ENCODE assay signal across 8 cellular contexts in the genomic region with DNA sequence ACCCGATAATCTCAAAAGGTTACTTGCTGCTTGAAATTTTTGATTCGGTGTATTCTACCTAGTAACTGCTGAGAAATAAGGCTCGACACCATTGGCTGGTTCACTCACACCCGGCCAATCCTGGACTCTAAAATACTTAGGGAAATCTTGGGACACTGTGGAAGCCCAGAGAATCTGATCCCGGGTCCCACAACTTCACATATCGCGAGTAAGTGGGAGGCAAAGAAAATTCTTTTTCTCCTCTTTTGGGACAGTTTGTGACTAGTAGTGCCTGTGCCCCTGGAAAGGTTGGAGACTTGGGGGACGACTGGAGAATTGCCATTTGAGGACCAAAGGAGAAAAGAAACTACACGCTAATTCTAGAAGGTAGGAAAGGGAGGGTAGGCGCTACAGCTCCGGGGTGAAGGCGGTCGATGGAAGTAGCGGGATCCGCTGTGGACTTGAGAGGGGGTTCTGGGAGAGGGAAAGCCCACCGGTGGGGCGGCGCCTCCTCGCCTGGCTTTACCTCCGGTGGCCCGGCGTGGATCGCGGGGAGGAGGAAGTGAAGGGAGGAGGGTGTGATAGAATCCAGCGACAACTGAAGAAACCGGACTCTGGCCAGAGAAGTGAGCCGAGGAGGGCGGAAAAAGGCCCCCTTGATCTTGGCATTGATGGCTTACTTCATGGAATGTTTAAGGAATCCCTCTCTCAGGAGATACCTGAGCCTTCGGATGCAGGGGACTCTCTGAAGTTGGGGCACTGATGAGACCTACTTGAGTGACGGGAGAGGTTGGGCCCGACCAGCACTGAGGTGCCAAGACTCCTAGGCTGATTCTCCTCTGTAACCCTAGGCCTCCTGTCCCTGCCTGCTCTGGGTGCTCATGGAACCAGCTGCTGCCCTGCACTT. TPM values are rescaled to one million over a fixed set of nuclear protein-coding genes. Genes with fewer than 3 reads are reported as not detected.
DNase-seq lines count a peak whose midpoint lies in the region; ATAC-seq, FAIRE-seq and TF ChIP-seq lines count a peak whose summit lies in the region.

No MANE protein-coding gene starts in this region.

- H2BK12ac ChIP-seq in H1 (ENCODE audit: low read depth, low read length) = no peak overlapping the region

- no peak overlapping the region for H4K5ac ChIP-seq in H1 (ENCODE audit: insufficient read length, low read depth, low read length)

- no peak overlapping the region for H3K56ac ChIP-seq in H1 (replicated peaks; ENCODE audit: insufficient read length, low read depth, low read length)

- H3K27me3 Mint-ChIP-seq in Caco-2 (ENCODE audit: insufficient read depth, unreplicated experiment) = no peaks in the 10 kb centered on the region
- H3K27me3 Mint-ChIP-seq in stimulated activated memory B cell treated with anti-CD40 and anti-IgM and Interleukin-4, amounts not matched to agents 10 μg/mL and 1 μg/mL and 100 μg/mL, for 72 hours = no peaks in the 10 kb centered on the region

- H3K23ac ChIP-seq in H1 (ENCODE audit: insufficient read length) = no peak overlapping the region

- H3K79me1 ChIP-seq in H1 (ENCODE audit: low read depth, low read length) = no peaks in the 10 kb centered on the region

- peak; percentile 19 for FAIRE-seq in H1 (lab: Jason Lieb, UNC)

- no peaks in the 10 kb centered on the region for H3K27me3 ChIP-seq in Caco-2 (replicated peaks; ENCODE audit: control insufficient read depth, insufficient read depth, low read length)
- no peaks in the 10 kb centered on the region for H3K27me3 ChIP-seq in H1 (replicated peaks in 1 of 4; ENCODE audit: control insufficient read depth in 3 of 4, extremely low read depth in 1 of 4, insufficient read depth in 3 of 4, low read length in 3 of 4)

- no peak overlapping the region for H2BK120ac ChIP-seq in H1 (replicated peaks; ENCODE audit: low read depth, low read length)

- POLR2A ChIA-PET in Caco-2 (lab: Charles Lee) = no interaction called here
- POLR2A ChIA-PET in H1 (lab: Charles Lee; ENCODE audit: partially characterized antibody) = no interaction called here

- H3K9me3 ChIP-seq in Caco-2 = peaks cover 11% of the 10 kb centered on the region
- peaks cover 9 to 11% of the 10 kb centered on the region in 2 experiments; a peak in 3 of 4 replicates for H3K9me3 ChIP-seq in H1 (ENCODE audit: insufficient read depth in 2 of 2, low read depth in 1 of 2, low read length in 1 of 2)

- H3K27ac Mint-ChIP-seq in Caco-2 (ENCODE audit: unreplicated experiment) = no peak overlapping the region
- H3K27ac Mint-ChIP-seq in stimulated activated memory B cell treated with anti-CD40 and anti-IgM and Interleukin-4, amounts not matched to agents 10 μg/mL and 1 μg/mL and 100 μg/mL, for 72 hours = no peak overlapping the region

- H3K79me2 ChIP-seq in H1 (ENCODE audit: control insufficient read depth in 1 of 2, insufficient read depth in 2 of 2, low read length in 2 of 2) = no peaks in the 10 kb centered on the region

- H3K9me3 Mint-ChIP-seq in Caco-2 (ENCODE audit: unreplicated experiment) = peaks cover 12% of the 10 kb centered on the region
- peaks cover 11% of the 10 kb centered on the region for H3K9me3 Mint-ChIP-seq in stimulated activated memory B cell treated with anti-CD40 and anti-IgM and Interleukin-4, amounts not matched to agents 10 μg/mL and 1 μg/mL and 100 μg/mL, for 72 hours

- no peak overlapping the region for H3K14ac ChIP-seq in H1 (ENCODE audit: insufficient read length)

- TF ChIP-seq EP300 in H1 (IDR thresholded peaks at IDR 0.05; ENCODE audit: borderline replicate concordance in 1 of 2, low read depth in 2 of 2, low read length in 2 of 2) = no peak

- H4K20me1 ChIP-seq in H1 (replicated peaks in 1 of 2; ENCODE audit: control insufficient read depth in 1 of 2, insufficient read depth in 2 of 2, low read length in 2 of 2) = no peaks in the 10 kb centered on the region

- no peaks in the 10 kb centered on the region for H3K36me3 Mint-ChIP-seq in Caco-2 (ENCODE audit: insufficient read depth, unreplicated experiment)
- peaks cover 22% of the 10 kb centered on the region for H3K36me3 Mint-ChIP-seq in stimulated activated memory B cell treated with anti-CD40 and anti-IgM and Interleukin-4, amounts not matched to agents 10 μg/mL and 1 μg/mL and 100 μg/mL, for 72 hours

- H3K27ac ChIP-seq in H1 (ENCODE audit: low read depth, low read length) = 0 out of 2 replicates have a peak overlapping the region, but pooled peaks have one; percentile 46

- H3K9ac ChIP-seq in H1 (replicated peaks in 1 of 4; ENCODE audit: extremely low read depth in 1 of 4, low read depth in 3 of 4, low read length in 3 of 4) = peak overlapping the region; percentile 70 to 86 (median 76); a peak in 6 of 7 replicates

- TF ChIP-seq RAD21 in H1 (IDR thresholded peaks at IDR 0.05 in 1 of 2, conservative IDR thresholded peaks at IDR 0.05 in 1 of 2; ENCODE audit: low read depth in 2 of 2, low read length in 2 of 2) = no peak

- TF ChIP-seq CTCF in Caco-2 (IDR thresholded peaks at IDR 0.05; ENCODE audit: insufficient read depth in 1 of 2, low read depth in 1 of 2, low read length in 1 of 2, severe bottlenecking in 1 of 2, unreplicated experiment in 1 of 2) (no peak), H1 (IDR thresholded peaks at IDR 0.05; ENCODE audit: control extremely low read depth in 1 of 3, insufficient read depth in 1 of 3, low read depth in 1 of 3, low read length in 3 of 3) (no peak), lower leg skin (IDR thresholded peaks at IDR 0.05) (no peak)

- H3K4me2 ChIP-seq in H1 (ENCODE audit: insufficient read depth in 1 of 2, low read depth in 2 of 2, low read length in 2 of 2) = peak overlapping the region; percentile 66 to 83

- no peak overlapping the region for H3K4ac ChIP-seq in H1 (replicated peaks; ENCODE audit: insufficient read length, low read depth, low read length)

- intact Hi-C loops in Caco-2 (cut with micrococcal nuclease; ENCODE audit: unreplicated experiment) = loop anchor here (2.0 kb wide), 1 partner anchor 39 kb away; a partner anchor contains a TSS
- intact Hi-C loops in lower leg skin (cut with DNase I; ENCODE audit: low total_unique reads) = no loop called here

- no peak overlapping the region for H2BK15ac ChIP-seq in H1 (ENCODE audit: low read length)

- ATAC-seq in GM19463 (IDR thresholded peaks at IDR 0.05; ENCODE audit: unreplicated experiment) (peak; percentile 90), HG03558 (IDR thresholded peaks at IDR 0.05; ENCODE audit: extremely low read depth, unreplicated experiment) (peak; percentile 56)
- ATAC-seq in stimulated activated memory B cell treated with anti-CD40 and anti-IgM and Interleukin-4, amounts not matched to agents 10 μg/mL and 1 μg/mL and 100 μg/mL, for 72 hours = peak; percentile 95

- H3K18ac ChIP-seq in H1 (ENCODE audit: extremely low read depth, low read length) = peak overlapping the region; percentile 26

- H3K4me1 Mint-ChIP-seq in Caco-2 (ENCODE audit: low read depth, unreplicated experiment) = no peaks in the 10 kb centered on the region
- peaks cover 12% of the 10 kb centered on the region for H3K4me1 Mint-ChIP-seq in stimulated activated memory B cell treated with anti-CD40 and anti-IgM and Interleukin-4, amounts not matched to agents 10 μg/mL and 1 μg/mL and 100 μg/mL, for 72 hours

- H3K4me3 ChIP-seq in Caco-2 (ENCODE audit: low read depth, low read length) = peak overlapping the region; percentile 52
- peak overlapping the region; percentile 71 to 89 (median 82) for H3K4me3 ChIP-seq in H1 (ENCODE audit: extremely low read depth in 1 of 4, insufficient read depth in 2 of 4, low read depth in 3 of 4, low read length in 4 of 4)
- peak overlapping the region; percentile 82 for H3K4me3 ChIP-seq in lower leg skin (ENCODE audit: low read depth, poor library complexity, severe bottlenecking)

- H3K36me3 ChIP-seq in Caco-2 (ENCODE audit: control insufficient read depth, insufficient read depth, low read length) = no peaks in the 10 kb centered on the region
- no peaks in the 10 kb centered on the region; a peak in 2 of 8 replicates for H3K36me3 ChIP-seq in H1 (ENCODE audit: control insufficient read depth in 2 of 4, insufficient read depth in 4 of 4, low read length in 3 of 4)

- no peak overlapping the region for H2BK20ac ChIP-seq in H1 (ENCODE audit: low read length)

- H4K8ac ChIP-seq in H1 (ENCODE audit: extremely low read depth, insufficient read depth, low read length) = peak overlapping the region; percentile 59; the same call in 1 of the 2 replicates

- H3K4me1 ChIP-seq in Caco-2 (0 out of 2 replicates have a peak, but pooled peaks cover 4% of the 10 kb centered on the region), H1 (replicated peaks in 1 of 4; ENCODE audit: control insufficient read depth in 3 of 4, insufficient read depth in 4 of 4, low read length in 3 of 4) (peaks cover 0 to 7% (median 1%) of the 10 kb centered on the region in 4 experiments; a peak in 2 of 7 replicates)

- BruUV-seq in Caco-2 (replicated peaks; lab: Mats Ljungman, UMichigan) = TSS peak; percentile 67

- CTCF ChIA-PET in Caco-2 (lab: Charles Lee) (interaction anchor here (0.6 to 1.4 kb wide), 2 partner anchors 80 to 91 kb away, joined by 5 to 6 read pairs; no protein-coding TSS in a partner anchor), H1 (lab: Charles Lee; ENCODE audit: partially characterized antibody) (interaction anchor here (0.6 to 3.1 kb wide), 10 partner anchors 10 to 99 kb away, joined by 3 to 15 read pairs (median 4); a partner anchor contains a TSS)

- H2BK5ac ChIP-seq in H1 (ENCODE audit: low read depth, low read length) = no peak overlapping the region; the same call in 1 of the 2 replicates

- TF ChIP-seq POLR2A in H1 (IDR thresholded peaks at IDR 0.05; ENCODE audit: control extremely low read depth in 1 of 2, low read depth in 2 of 2, low read length in 2 of 2) = no peak
- no peak for TF ChIP-seq POLR2A in lower leg skin (IDR thresholded peaks at IDR 0.05)

- 1% methylated on average over 29 of the region's 31 CpGs; no CpG with 5 or more reads in 1 of the 2 experiments for WGBS in H1 (ENCODE audit: extremely low coverage in 1 of 2, insufficient coverage in 1 of 2, insufficient read length in 1 of 2, insufficient replicate concordance in 2 of 2, low coverage in 1 of 2, low lambda C conversion rate in 2 of 2, missing lambda C conversion rate in 1 of 2), 2 experiments
- WGBS in lower leg skin, 2 donors = 1% methylated on average over 29 to 30 of the region's 31 CpGs

- H4K91ac ChIP-seq in H1 (replicated peaks; ENCODE audit: insufficient read length, low read length) = no peak overlapping the region

- H2AFZ ChIP-seq in H1 (ENCODE audit: low read length) = peak overlapping the region; percentile 97; the same call in 1 of the 2 replicates

- DNase-seq in Caco-2 (peak; percentile 69 to 71), NCI-H774 (lab: John Stamatoyannopoulos, UW) (peak; percentile 55), H1 (ENCODE audit: low read depth in 1 of 2, low spot score in 2 of 2) (peak; percentile 34 to 76), lower leg skin (ENCODE audit: low spot score in 2 of 2) (peak; percentile 82 to 93)
- DNase-seq in activated CD4-positive, alpha-beta T cell treated with anti-CD3 and anti-CD28 coated beads, Interleukin-2, amount 50 U/mL, for 48 hours = peak; percentile 37 to 52

- peaks cover 3% of the 10 kb centered on the region; the same call in 1 of the 2 replicates for H3K23me2 ChIP-seq in H1 (ENCODE audit: low read depth, low read length)

- no peak overlapping the region for H3K4me3 Mint-ChIP-seq in Caco-2 (ENCODE audit: unreplicated experiment)
- H3K4me3 Mint-ChIP-seq in stimulated activated memory B cell treated with anti-CD40 and anti-IgM and Interleukin-4, amounts not matched to agents 10 μg/mL and 1 μg/mL and 100 μg/mL, for 72 hours = no peak overlapping the region

- no peak overlapping the region for H2AK5ac ChIP-seq in H1 (ENCODE audit: low read depth, low read length)

RNA-seq across cellular contexts. Expression of a gene that starts 18.8 kb away (rescaled TPM):
- total RNA-seq in Caco-2 (2022) (0.32 and 0.98 TPM in 2 replicates), lower leg skin (10 to 100 TPM in 2 of 4 donors, 1 to 10 TPM in 2; 4.5 to 16.7 (median 11.3) TPM)
- 2.0 and 3.4 TPM in 2 replicates for total RNA-seq in H1 (2021; fragmentation: NEBNext Ultra II Directional; extraction: Animal tissue kit (Norgen Biotek cat#: 25700))
- 2.6 and 2.9 TPM in 2 replicates for polyA plus RNA-seq in H1 (2011; rRNA removed)
- 3.5 TPM for polyA plus RNA-seq in H1 (2011; cell fraction: cytosol; rRNA removed)
- 11.3 TPM for polyA plus RNA-seq in H1 (2011; cell fraction: nucleus; rRNA removed)
- 1.8 to 3.1 TPM (median 2.6 TPM) in 4 replicates for polyA plus RNA-seq in H1 (2012, experiment 1 of 2)
- 0.12 TPM for polyA plus RNA-seq in H1 (2012, experiment 2 of 2)
- polyA plus RNA-seq in H1 (2013, experiment 1 of 2) = 2.2 TPM
- polyA plus RNA-seq in H1 (2013, experiment 2 of 2) = 1.5 TPM
- 6.9 and 7.9 TPM in 2 replicates for polyA minus RNA-seq in H1 (2011; rRNA and poly(A)+ RNA removed)
- polyA minus RNA-seq in H1 (2011; cell fraction: cytosol; rRNA and poly(A)+ RNA removed) = 1.5 TPM
- 10.3 TPM for polyA minus RNA-seq in H1 (2011; cell fraction: nucleus; rRNA and poly(A)+ RNA removed)

RNA-seq across cellular contexts. Expression of a gene that starts 19.4 kb away (rescaled TPM):
- total RNA-seq in Caco-2 (2022) (2.0 and 2.6 TPM in 2 replicates), lower leg skin (10 to 100 TPM; 10.4 to 17.7 (median 15.1) TPM)
- total RNA-seq in H1 (2021; fragmentation: NEBNext Ultra II Directional; extraction: Animal tissue kit (Norgen Biotek cat#: 25700)) = 5.1 and 5.6 TPM in 2 replicates
- polyA plus RNA-seq in H1 (2011; rRNA removed) = 4.4 and 4.7 TPM in 2 replicates
- 6.1 TPM for polyA plus RNA-seq in H1 (2011; cell fraction: cytosol; rRNA removed)
- polyA plus RNA-seq in H1 (2011; cell fraction: nucleus; rRNA removed) = 13.8 TPM
- polyA plus RNA-seq in H1 (2012, experiment 1 of 2) = 4.9 to 7.4 TPM (median 7.2 TPM) in 4 replicates
- 0.83 TPM for polyA plus RNA-seq in H1 (2012, experiment 2 of 2)
- polyA plus RNA-seq in H1 (2013, experiment 1 of 2) = 5.4 TPM
- polyA plus RNA-seq in H1 (2013, experiment 2 of 2) = 6.0 TPM
- 5.9 and 22.2 TPM in 2 replicates for polyA minus RNA-seq in H1 (2011; rRNA and poly(A)+ RNA removed)
- 1.8 TPM for polyA minus RNA-seq in H1 (2011; cell fraction: cytosol; rRNA and poly(A)+ RNA removed)
- polyA minus RNA-seq in H1 (2011; cell fraction: nucleus; rRNA and poly(A)+ RNA removed) = 8.9 TPM

RNA-seq across cellular contexts. Expression of a gene that starts 36.3 kb away (rescaled TPM):
- total RNA-seq in Caco-2 (2022) (13.9 and 15.0 TPM in 2 replicates), lower leg skin (10 to 100 TPM in 3 of 4 donors, 1 to 10 TPM in 1; 9.9 to 16.4 (median 12.0) TPM)
- total RNA-seq in H1 (2021; fragmentation: NEBNext Ultra II Directional; extraction: Animal tissue kit (Norgen Biotek cat#: 25700)) = 10.6 and 11.0 TPM in 2 replicates
- polyA plus RNA-seq in H1 (2011; rRNA removed) = 8.7 and 8.9 TPM in 2 replicates
- polyA plus RNA-seq in H1 (2011; cell fraction: cytosol; rRNA removed) = 11.6 TPM
- 16.1 TPM for polyA plus RNA-seq in H1 (2011; cell fraction: nucleus; rRNA removed)
- polyA plus RNA-seq in H1 (2012, experiment 1 of 2) = 11.0 to 13.9 TPM (median 11.8 TPM) in 4 replicates
- polyA plus RNA-seq in H1 (2012, experiment 2 of 2) = 3.7 TPM
- 9.1 TPM for polyA plus RNA-seq in H1 (2013, experiment 1 of 2)
- 9.8 TPM for polyA plus RNA-seq in H1 (2013, experiment 2 of 2)
- polyA minus RNA-seq in H1 (2011; rRNA and poly(A)+ RNA removed) = 12.9 and 13.4 TPM in 2 replicates
- polyA minus RNA-seq in H1 (2011; cell fraction: cytosol; rRNA and poly(A)+ RNA removed) = 4.9 TPM
- 12.0 TPM for polyA minus RNA-seq in H1 (2011; cell fraction: nucleus; rRNA and poly(A)+ RNA removed)

RNA-seq across cellular contexts. Expression of a gene that starts 38.6 kb away (rescaled TPM):
- 7.1 and 9.8 TPM in 2 replicates for total RNA-seq in Caco-2 (2022)
- 16.0 and 20.2 TPM in 2 replicates for total RNA-seq in H1 (2021; fragmentation: NEBNext Ultra II Directional; extraction: Animal tissue kit (Norgen Biotek cat#: 25700))
- 12.2 and 14.9 TPM in 2 replicates for polyA plus RNA-seq in H1 (2011; rRNA removed)
- 18.5 TPM for polyA plus RNA-seq in H1 (2011; cell fraction: cytosol; rRNA removed)
- polyA plus RNA-seq in H1 (2011; cell fraction: nucleus; rRNA removed) = 36.1 TPM
- polyA plus RNA-seq in H1 (2012, experiment 1 of 2) = 16.0 to 20.3 TPM (median 16.8 TPM) in 4 replicates
- 7.9 TPM for polyA plus RNA-seq in H1 (2012, experiment 2 of 2)
- 20.6 TPM for polyA plus RNA-seq in H1 (2013, experiment 1 of 2)
- 20.3 TPM for polyA plus RNA-seq in H1 (2013, experiment 2 of 2)
- polyA minus RNA-seq in H1 (2011; rRNA and poly(A)+ RNA removed) = 33.1 TPM in 2 replicates
- 13.3 TPM for polyA minus RNA-seq in H1 (2011; cell fraction: cytosol; rRNA and poly(A)+ RNA removed)
- 44.5 TPM for polyA minus RNA-seq in H1 (2011; cell fraction: nucleus; rRNA and poly(A)+ RNA removed)
- 10 to 100 TPM in 2 of 4 donors, 1 to 10 TPM in 2; 8.0 to 14.4 (median 10.2) TPM for total RNA-seq in lower leg skin

RNA-seq across cellular contexts. Expression of a gene that starts 56.5 kb away (rescaled TPM):
- 2.4 and 2.5 TPM in 2 replicates for total RNA-seq in Caco-2 (2022)
- total RNA-seq in H1 (2021; fragmentation: NEBNext Ultra II Directional; extraction: Animal tissue kit (Norgen Biotek cat#: 25700)) = 5.5 and 5.6 TPM in 2 replicates
- polyA plus RNA-seq in H1 (2011; rRNA removed) = 3.4 and 5.3 TPM in 2 replicates
- 5.5 TPM for polyA plus RNA-seq in H1 (2011; cell fraction: cytosol; rRNA removed)
- polyA plus RNA-seq in H1 (2011; cell fraction: nucleus; rRNA removed) = 11.3 TPM
- 5.5 to 11.8 TPM (median 7.3 TPM) in 4 replicates for polyA plus RNA-seq in H1 (2012, experiment 1 of 2)
- 1.1 TPM for polyA plus RNA-seq in H1 (2012, experiment 2 of 2)
- polyA plus RNA-seq in H1 (2013, experiment 1 of 2) = 5.9 TPM
- 5.8 TPM for polyA plus RNA-seq in H1 (2013, experiment 2 of 2)
- 11.7 and 14.0 TPM in 2 replicates for polyA minus RNA-seq in H1 (2011; rRNA and poly(A)+ RNA removed)
- 2.0 TPM for polyA minus RNA-seq in H1 (2011; cell fraction: cytosol; rRNA and poly(A)+ RNA removed)
- polyA minus RNA-seq in H1 (2011; cell fraction: nucleus; rRNA and poly(A)+ RNA removed) = 9.5 TPM
- 10 to 100 TPM in 3 of 4 donors, 1 to 10 TPM in 1; 9.9 to 26.8 (median 18.5) TPM for total RNA-seq in lower leg skin

Comparison
In these comparisons a context has a peak if more than half of its experiments do, and no peak if none do; other contexts are left out.
1. Peak in every context shown above with its lines: DNase-seq, ATAC-seq, H3K4me3 ChIP-seq and H3K27ac ChIP-seq.